1 cellular context compared by ENCODE assay signal in the genomic region with DNA sequence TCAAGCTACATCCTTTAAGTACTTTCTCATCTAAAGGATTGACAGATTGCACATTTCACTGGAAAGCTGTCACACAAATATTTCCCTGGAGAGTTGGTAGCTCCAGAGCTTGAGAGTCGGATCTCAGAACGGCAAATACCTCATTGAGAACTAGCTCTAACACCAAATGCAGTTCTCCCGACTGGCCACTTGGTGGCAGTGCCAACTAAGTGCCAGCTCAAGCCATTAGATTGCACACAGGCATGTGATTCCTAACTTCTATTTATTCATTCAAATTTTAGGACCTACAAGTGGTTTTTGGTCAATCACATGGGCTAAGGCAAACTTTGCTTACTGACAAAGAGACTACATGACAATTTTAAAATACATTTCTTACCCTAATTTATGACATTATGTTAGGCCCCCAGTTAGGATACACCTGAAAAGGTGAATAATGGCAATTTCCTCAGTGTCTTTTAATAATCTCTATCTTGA.
TF ChIP-seq lines count a peak whose summit lies in the region.

No MANE protein-coding gene starts in this region.

TF ChIP-seq in GM12878, 131 proteins besides CTCF, POLR2A, EP300 and RAD21 (continued from another document):
- TF ChIP-seq, protein P1, sequence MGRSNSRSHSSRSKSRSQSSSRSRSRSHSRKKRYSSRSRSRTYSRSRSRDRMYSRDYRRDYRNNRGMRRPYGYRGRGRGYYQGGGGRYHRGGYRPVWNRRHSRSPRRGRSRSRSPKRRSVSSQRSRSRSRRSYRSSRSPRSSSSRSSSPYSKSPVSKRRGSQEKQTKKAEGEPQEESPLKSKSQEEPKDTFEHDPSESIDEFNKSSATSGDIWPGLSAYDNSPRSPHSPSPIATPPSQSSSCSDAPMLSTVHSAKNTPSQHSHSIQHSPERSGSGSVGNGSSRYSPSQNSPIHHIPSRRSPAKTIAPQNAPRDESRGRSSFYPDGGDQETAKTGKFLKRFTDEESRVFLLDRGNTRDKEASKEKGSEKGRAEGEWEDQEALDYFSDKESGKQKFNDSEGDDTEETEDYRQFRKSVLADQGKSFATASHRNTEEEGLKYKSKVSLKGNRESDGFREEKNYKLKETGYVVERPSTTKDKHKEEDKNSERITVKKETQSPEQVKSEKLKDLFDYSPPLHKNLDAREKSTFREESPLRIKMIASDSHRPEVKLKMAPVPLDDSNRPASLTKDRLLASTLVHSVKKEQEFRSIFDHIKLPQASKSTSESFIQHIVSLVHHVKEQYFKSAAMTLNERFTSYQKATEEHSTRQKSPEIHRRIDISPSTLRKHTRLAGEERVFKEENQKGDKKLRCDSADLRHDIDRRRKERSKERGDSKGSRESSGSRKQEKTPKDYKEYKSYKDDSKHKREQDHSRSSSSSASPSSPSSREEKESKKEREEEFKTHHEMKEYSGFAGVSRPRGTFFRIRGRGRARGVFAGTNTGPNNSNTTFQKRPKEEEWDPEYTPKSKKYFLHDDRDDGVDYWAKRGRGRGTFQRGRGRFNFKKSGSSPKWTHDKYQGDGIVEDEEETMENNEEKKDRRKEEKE (IDR thresholded peaks at IDR 0.05) = no peak
- TF ChIP-seq SUPT20H (IDR thresholded peaks at IDR 0.05; ENCODE audit: borderline replicate concordance, control insufficient read depth, low read depth, low read length) (no peak), POU2F2 (IDR thresholded peaks at IDR 0.05; ENCODE audit: borderline replicate concordance, low read depth, low read length) (no peak), CHD2 (IDR thresholded peaks at IDR 0.05; ENCODE audit: borderline replicate concordance, low read depth, low read length) (no peak), MEF2B (IDR thresholded peaks at IDR 0.05; ENCODE audit: partially characterized antibody, poor library complexity, severe bottlenecking) (no peak), NFXL1 (IDR thresholded peaks at IDR 0.05; ENCODE audit: borderline replicate concordance) (no peak), YY1 (IDR thresholded peaks at IDR 0.05; ENCODE audit: low read depth, low read length) (0 out of 2 replicates have a peak, but pooled peaks have one; percentile 39), SMC3 (IDR thresholded peaks at IDR 0.05; ENCODE audit: borderline replicate concordance, low read length) (peak; percentile 76), EGR1 (IDR thresholded peaks at IDR 0.05; ENCODE audit: borderline replicate concordance in 1 of 2, low read depth in 2 of 2, low read length in 2 of 2) (no peak), ZZZ3 (IDR thresholded peaks at IDR 0.05; ENCODE audit: control insufficient read depth, insufficient read length, low read depth) (no peak), ESRRA (IDR thresholded peaks at IDR 0.05; ENCODE audit: low read length) (no peak), HDAC2 (IDR thresholded peaks at IDR 0.05) (no peak), ZNF207 (IDR thresholded peaks at IDR 0.05; ENCODE audit: borderline replicate concordance) (no peak)
- TF ChIP-seq, protein P2, sequence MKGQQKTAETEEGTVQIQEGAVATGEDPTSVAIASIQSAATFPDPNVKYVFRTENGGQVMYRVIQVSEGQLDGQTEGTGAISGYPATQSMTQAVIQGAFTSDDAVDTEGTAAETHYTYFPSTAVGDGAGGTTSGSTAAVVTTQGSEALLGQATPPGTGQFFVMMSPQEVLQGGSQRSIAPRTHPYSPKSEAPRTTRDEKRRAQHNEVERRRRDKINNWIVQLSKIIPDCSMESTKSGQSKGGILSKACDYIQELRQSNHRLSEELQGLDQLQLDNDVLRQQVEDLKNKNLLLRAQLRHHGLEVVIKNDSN (IDR thresholded peaks at IDR 0.05; ENCODE audit: borderline replicate concordance, extremely low read length, insufficient read depth, low read depth, low read length) = no peak
- TF ChIP-seq, protein P3, sequence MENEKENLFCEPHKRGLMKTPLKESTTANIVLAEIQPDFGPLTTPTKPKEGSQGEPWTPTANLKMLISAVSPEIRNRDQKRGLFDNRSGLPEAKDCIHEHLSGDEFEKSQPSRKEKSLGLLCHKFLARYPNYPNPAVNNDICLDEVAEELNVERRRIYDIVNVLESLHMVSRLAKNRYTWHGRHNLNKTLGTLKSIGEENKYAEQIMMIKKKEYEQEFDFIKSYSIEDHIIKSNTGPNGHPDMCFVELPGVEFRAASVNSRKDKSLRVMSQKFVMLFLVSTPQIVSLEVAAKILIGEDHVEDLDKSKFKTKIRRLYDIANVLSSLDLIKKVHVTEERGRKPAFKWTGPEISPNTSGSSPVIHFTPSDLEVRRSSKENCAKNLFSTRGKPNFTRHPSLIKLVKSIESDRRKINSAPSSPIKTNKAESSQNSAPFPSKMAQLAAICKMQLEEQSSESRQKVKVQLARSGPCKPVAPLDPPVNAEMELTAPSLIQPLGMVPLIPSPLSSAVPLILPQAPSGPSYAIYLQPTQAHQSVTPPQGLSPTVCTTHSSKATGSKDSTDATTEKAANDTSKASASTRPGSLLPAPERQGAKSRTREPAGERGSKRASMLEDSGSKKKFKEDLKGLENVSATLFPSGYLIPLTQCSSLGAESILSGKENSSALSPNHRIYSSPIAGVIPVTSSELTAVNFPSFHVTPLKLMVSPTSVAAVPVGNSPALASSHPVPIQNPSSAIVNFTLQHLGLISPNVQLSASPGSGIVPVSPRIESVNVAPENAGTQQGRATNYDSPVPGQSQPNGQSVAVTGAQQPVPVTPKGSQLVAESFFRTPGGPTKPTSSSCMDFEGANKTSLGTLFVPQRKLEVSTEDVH (IDR thresholded peaks at IDR 0.05; ENCODE audit: low read depth, partially characterized antibody) = no peak
